ENCODE assay signal across 24 cellular contexts in genomic region chr4:57039345-57039744, GRCh38.
A peak's percentile ranks its signal among the peaks of the same experiment; 100 is the strongest.
DNase-seq lines count a peak whose midpoint lies in the region; ATAC-seq, FAIRE-seq and TF ChIP-seq lines count a peak whose summit lies in the region.
"Had no signal": no experiment of that assay in that cellular context is flagged by ENCODE, and none has a peak within 500 bp of the region (broad histone marks: within the 10 kb centered on the region; RNA-seq: fewer than 3 reads in every experiment).

No MANE protein-coding gene starts in this region.

- no peak overlapping the region for H2BK5ac ChIP-seq in H1 (ENCODE audit: low read depth, low read length)

- H3K4me1 Mint-ChIP-seq in Caco-2 (ENCODE audit: low read depth, unreplicated experiment) (peaks cover 13% of the 10 kb centered on the region), HFFc6 (ENCODE audit: low read depth) (peaks cover 55% of the 10 kb centered on the region), osteocyte (ENCODE audit: unreplicated experiment) (peaks cover 86% of the 10 kb centered on the region), endothelial cell (ENCODE audit: unreplicated experiment) (no peaks in the 10 kb centered on the region)
- H3K4me1 Mint-ChIP-seq: activated CD4-positive, alpha-beta T cell treated with anti-CD3 and anti-CD28 coated beads, Interleukin-2, amount 10 ng/mL, durations not matched to agents 24 days and 14 days; CD8-positive, alpha-beta memory T cell had no signal

- H3K27ac ChIP-seq in H1 (ENCODE audit: low read depth, low read length), result no peak overlapping the region

- H3K27me3 ChIP-seq in Caco-2 (replicated peaks; ENCODE audit: control insufficient read depth, insufficient read depth, low read length) (no peaks in the 10 kb centered on the region), H1 (replicated peaks in 1 of 4; ENCODE audit: control insufficient read depth in 3 of 4, extremely low read depth in 1 of 4, insufficient read depth in 3 of 4, low read length in 3 of 4) (no peaks in the 10 kb centered on the region), HAP-1 (ENCODE audit: low read depth) (peaks cover 23% of the 10 kb centered on the region)
- H3K27me3 ChIP-seq: spleen had no signal

- H3K4me3 ChIP-seq in Caco-2 (ENCODE audit: low read depth, low read length), result no peak overlapping the region
- H3K4me3 ChIP-seq in H1 (ENCODE audit: extremely low read depth in 1 of 4, insufficient read depth in 2 of 4, low read depth in 3 of 4, low read length in 4 of 4), result no peak overlapping the region
- H3K4me3 ChIP-seq in HAP-1, result no peak overlapping the region
- H3K4me3 ChIP-seq: spleen had no signal

- no peak overlapping the region for H3K56ac ChIP-seq in H1 (replicated peaks; ENCODE audit: insufficient read length, low read depth, low read length)

- no peak overlapping the region for H4K8ac ChIP-seq in H1 (ENCODE audit: extremely low read depth, insufficient read depth, low read length)

- no peak overlapping the region for H2AFZ ChIP-seq in H1 (ENCODE audit: low read length)

- POLR2A ChIA-PET in Caco-2 (lab: Charles Lee), result interaction anchor here (0.6 kb wide), 2 partner anchors 71 to 162 kb away, joined by 3 read pairs; no protein-coding TSS in a partner anchor
- POLR2A ChIA-PET in H1 (lab: Charles Lee; ENCODE audit: partially characterized antibody), result no interaction called here

- H3K4ac ChIP-seq in H1 (replicated peaks; ENCODE audit: insufficient read length, low read depth, low read length), result peak overlapping the region; percentile 63

- no peak for DNase-seq in Caco-2
- DNase-seq in HFFc6, result no peak
- no peak for DNase-seq in H1 (ENCODE audit: low read depth in 1 of 2, low spot score in 2 of 2)
- DNase-seq in osteocyte (ENCODE audit: extremely low spot score, unreplicated experiment), result no peak
- DNase-seq in endothelial cell (ENCODE audit: low spot score), result no peak
- DNase-seq in HAP-1 (ENCODE audit: low spot score in 2 of 2), result no peak
- DNase-seq: activated CD4-positive, alpha-beta T cell treated with anti-CD3 and anti-CD28 coated beads, Interleukin-2, amount 10 ng/mL, durations not matched to agents 24 days and 14 days; activated naive CD4-positive, alpha-beta T cell; activated T-cell treated with anti-CD3 and anti-CD28 coated beads, Interleukin-2, amount 50 U/mL, for 48 hours; CD8-positive, alpha-beta memory T cell; DMS153; glutamatergic neuron; GOT3; kidney glomerular epithelial cell; MV-4-11; NCI-H1694; NCI-H226; NCI-H748 treated with DMSO at 0.1 percent for 48 hours; nucleus accumbens; spleen; stimulated activated CD4-positive, alpha-beta T cell treated with anti-CD3 and anti-CD28 coated beads, Interleukin-4, amount 100 ng/mL, for 1 hour; stimulated activated naive CD4-positive, alpha-beta T cell had no signal

- in situ Hi-C loops in HAP-1 (cut with MboI; ENCODE audit: low sequenced_read_pairs), result no loop called here

- no peak for ATAC-seq in HG03342 (IDR thresholded peaks at IDR 0.05; ENCODE audit: unreplicated experiment)

- no peak overlapping the region for H4K91ac ChIP-seq in H1 (replicated peaks; ENCODE audit: insufficient read length, low read length)

- H3K4me3 Mint-ChIP-seq in Caco-2 (ENCODE audit: unreplicated experiment), result no peak overlapping the region
- H3K4me3 Mint-ChIP-seq in HFFc6, result no peak overlapping the region
- peak overlapping the region; percentile 14 for H3K4me3 Mint-ChIP-seq in osteocyte (ENCODE audit: unreplicated experiment)
- H3K4me3 Mint-ChIP-seq in endothelial cell (ENCODE audit: unreplicated experiment), result no peak overlapping the region
- H3K4me3 Mint-ChIP-seq: activated CD4-positive, alpha-beta T cell treated with anti-CD3 and anti-CD28 coated beads, Interleukin-2, amount 10 ng/mL, durations not matched to agents 24 days and 14 days; CD8-positive, alpha-beta memory T cell had no signal

- H3K4me1 ChIP-seq in Caco-2, result peaks cover 4% of the 10 kb centered on the region; the same call in 1 of the 2 replicates
- H3K4me1 ChIP-seq in H1 (replicated peaks in 1 of 4; ENCODE audit: control insufficient read depth in 3 of 4, insufficient read depth in 4 of 4, low read length in 3 of 4), result no peaks in the 10 kb centered on the region
- H3K4me1 ChIP-seq in HAP-1, result no peaks in the 10 kb centered on the region

- H4K5ac ChIP-seq in H1 (ENCODE audit: insufficient read length, low read depth, low read length), result no peak overlapping the region

- no peak overlapping the region for H2BK20ac ChIP-seq in H1 (ENCODE audit: low read length)

- H3K9ac ChIP-seq in H1 (replicated peaks in 1 of 4; ENCODE audit: extremely low read depth in 1 of 4, low read depth in 3 of 4, low read length in 3 of 4), result no peak overlapping the region

- TF ChIP-seq CTCF in Caco-2 (IDR thresholded peaks at IDR 0.05; ENCODE audit: insufficient read depth in 1 of 2, low read depth in 1 of 2, low read length in 1 of 2, severe bottlenecking in 1 of 2, unreplicated experiment in 1 of 2) (no peak), HFFc6 (IDR thresholded peaks at IDR 0.05) (no peak), H1 (IDR thresholded peaks at IDR 0.05; ENCODE audit: control extremely low read depth in 1 of 3, insufficient read depth in 1 of 3, low read depth in 1 of 3, low read length in 3 of 3) (no peak), osteocyte (IDR thresholded peaks at IDR 0.05) (no peak), endothelial cell (IDR thresholded peaks at IDR 0.05; ENCODE audit: unreplicated experiment) (no peak)

- intact Hi-C loops in Caco-2 (cut with micrococcal nuclease; ENCODE audit: unreplicated experiment), result no loop called here

- H3K23ac ChIP-seq in H1 (ENCODE audit: insufficient read length), result no peak overlapping the region

- no peak for TF ChIP-seq RAD21 in H1 (IDR thresholded peaks at IDR 0.05 in 1 of 2, conservative IDR thresholded peaks at IDR 0.05 in 1 of 2; ENCODE audit: low read depth in 2 of 2, low read length in 2 of 2)

- H3K27ac Mint-ChIP-seq in Caco-2 (ENCODE audit: unreplicated experiment) (peak overlapping the region; percentile 39), HFFc6 (peak overlapping the region; percentile 56), osteocyte (ENCODE audit: unreplicated experiment) (peak overlapping the region; percentile 92), endothelial cell (ENCODE audit: unreplicated experiment) (no peak overlapping the region)
- H3K27ac Mint-ChIP-seq: activated CD4-positive, alpha-beta T cell treated with anti-CD3 and anti-CD28 coated beads, Interleukin-2, amount 10 ng/mL, durations not matched to agents 24 days and 14 days had no signal

- no peaks in the 10 kb centered on the region for H4K20me1 ChIP-seq in H1 (replicated peaks in 1 of 2; ENCODE audit: control insufficient read depth in 1 of 2, insufficient read depth in 2 of 2, low read length in 2 of 2)

- no peak for TF ChIP-seq EP300 in H1 (IDR thresholded peaks at IDR 0.05; ENCODE audit: borderline replicate concordance in 1 of 2, low read depth in 2 of 2, low read length in 2 of 2)

- no peaks in the 10 kb centered on the region for H3K79me2 ChIP-seq in H1 (ENCODE audit: control insufficient read depth in 1 of 2, insufficient read depth in 2 of 2, low read length in 2 of 2)

- no peak overlapping the region for H2BK120ac ChIP-seq in H1 (replicated peaks; ENCODE audit: low read depth, low read length)

- no peaks in the 10 kb centered on the region for H3K79me1 ChIP-seq in H1 (ENCODE audit: low read depth, low read length)

- H3K4me2 ChIP-seq in H1 (ENCODE audit: insufficient read depth in 1 of 2, low read depth in 2 of 2, low read length in 2 of 2), result no peak overlapping the region

- FAIRE-seq in H1 (lab: Jason Lieb, UNC), result no peak
- FAIRE-seq: HTR-8/SVneo had no signal

- H3K9me3 Mint-ChIP-seq in Caco-2 (ENCODE audit: unreplicated experiment), result no peaks in the 10 kb centered on the region
- no peaks in the 10 kb centered on the region for H3K9me3 Mint-ChIP-seq in HFFc6
- no peaks in the 10 kb centered on the region for H3K9me3 Mint-ChIP-seq in osteocyte (ENCODE audit: unreplicated experiment)
- H3K9me3 Mint-ChIP-seq in endothelial cell (ENCODE audit: unreplicated experiment), result no peaks in the 10 kb centered on the region
- H3K9me3 Mint-ChIP-seq: activated CD4-positive, alpha-beta T cell treated with anti-CD3 and anti-CD28 coated beads, Interleukin-2, amount 10 ng/mL, durations not matched to agents 24 days and 14 days; CD8-positive, alpha-beta memory T cell had no signal

- no peak overlapping the region for H3K14ac ChIP-seq in H1 (ENCODE audit: insufficient read length)

- H3K36me3 Mint-ChIP-seq in Caco-2 (ENCODE audit: insufficient read depth, unreplicated experiment) (no peaks in the 10 kb centered on the region), HFFc6 (ENCODE audit: low read depth) (peaks cover 33% of the 10 kb centered on the region), osteocyte (ENCODE audit: unreplicated experiment) (peaks cover 54% of the 10 kb centered on the region), endothelial cell (ENCODE audit: low read depth, unreplicated experiment) (no peaks in the 10 kb centered on the region)
- H3K36me3 Mint-ChIP-seq: CD8-positive, alpha-beta memory T cell had no signal

- H3K18ac ChIP-seq in H1 (ENCODE audit: extremely low read depth, low read length), result no peak overlapping the region

- TF ChIP-seq POLR2A in H1 (IDR thresholded peaks at IDR 0.05; ENCODE audit: control extremely low read depth in 1 of 2, low read depth in 2 of 2, low read length in 2 of 2), result no peak

- CTCF ChIA-PET in Caco-2 (lab: Charles Lee), result interaction anchor here (0.6 to 2.7 kb wide), 2 partner anchors 42 to 124 kb away, joined by 3 to 20 read pairs; no protein-coding TSS in a partner anchor
- CTCF ChIA-PET in H1 (lab: Charles Lee; ENCODE audit: partially characterized antibody), result interaction anchor here (0.7 to 5.6 kb wide), 12 partner anchors 11 to 403 kb away, joined by 3 to 87 read pairs (median 6); no protein-coding TSS in a partner anchor

- H3K9me3 ChIP-seq in Caco-2 (no peaks in the 10 kb centered on the region), H1 (ENCODE audit: insufficient read depth in 2 of 2, low read depth in 1 of 2, low read length in 1 of 2) (no peaks in the 10 kb centered on the region), HAP-1 (no peaks in the 10 kb centered on the region)
- H3K9me3 ChIP-seq: spleen had no signal

- no TSS peak for BruUV-seq in Caco-2 (replicated peaks; lab: Mats Ljungman, UMichigan)

- 92% methylated on average over 2 of the region's 2 CpGs; no CpG with 5 or more reads in 1 of the 2 experiments for WGBS in H1 (ENCODE audit: extremely low coverage in 1 of 2, insufficient coverage in 1 of 2, insufficient read length in 1 of 2, insufficient replicate concordance in 2 of 2, low coverage in 1 of 2, low lambda C conversion rate in 2 of 2, missing lambda C conversion rate in 1 of 2), 2 experiments

- H3K27me3 Mint-ChIP-seq in Caco-2 (ENCODE audit: insufficient read depth, unreplicated experiment) (no peaks in the 10 kb centered on the region), HFFc6 (ENCODE audit: insufficient read depth) (peaks cover 6% of the 10 kb centered on the region), osteocyte (ENCODE audit: unreplicated experiment) (no peaks in the 10 kb centered on the region), endothelial cell (ENCODE audit: unreplicated experiment) (no peaks in the 10 kb centered on the region)

- H2BK15ac ChIP-seq in H1 (ENCODE audit: low read length), result no peak overlapping the region

- H3K23me2 ChIP-seq in H1 (ENCODE audit: low read depth, low read length), result no peaks in the 10 kb centered on the region

- H3K36me3 ChIP-seq in Caco-2 (ENCODE audit: control insufficient read depth, insufficient read depth, low read length), result no peaks in the 10 kb centered on the region
- no peaks in the 10 kb centered on the region for H3K36me3 ChIP-seq in H1 (ENCODE audit: control insufficient read depth in 2 of 4, insufficient read depth in 4 of 4, low read length in 3 of 4)
- no peaks in the 10 kb centered on the region for H3K36me3 ChIP-seq in HAP-1 (replicated peaks)

- no peak overlapping the region for H2BK12ac ChIP-seq in H1 (ENCODE audit: low read depth, low read length)

- no peak overlapping the region for H2AK5ac ChIP-seq in H1 (ENCODE audit: low read depth, low read length)
